Comparison of ENCODE assay signal across 8 cellular contexts in the genomic region with DNA sequence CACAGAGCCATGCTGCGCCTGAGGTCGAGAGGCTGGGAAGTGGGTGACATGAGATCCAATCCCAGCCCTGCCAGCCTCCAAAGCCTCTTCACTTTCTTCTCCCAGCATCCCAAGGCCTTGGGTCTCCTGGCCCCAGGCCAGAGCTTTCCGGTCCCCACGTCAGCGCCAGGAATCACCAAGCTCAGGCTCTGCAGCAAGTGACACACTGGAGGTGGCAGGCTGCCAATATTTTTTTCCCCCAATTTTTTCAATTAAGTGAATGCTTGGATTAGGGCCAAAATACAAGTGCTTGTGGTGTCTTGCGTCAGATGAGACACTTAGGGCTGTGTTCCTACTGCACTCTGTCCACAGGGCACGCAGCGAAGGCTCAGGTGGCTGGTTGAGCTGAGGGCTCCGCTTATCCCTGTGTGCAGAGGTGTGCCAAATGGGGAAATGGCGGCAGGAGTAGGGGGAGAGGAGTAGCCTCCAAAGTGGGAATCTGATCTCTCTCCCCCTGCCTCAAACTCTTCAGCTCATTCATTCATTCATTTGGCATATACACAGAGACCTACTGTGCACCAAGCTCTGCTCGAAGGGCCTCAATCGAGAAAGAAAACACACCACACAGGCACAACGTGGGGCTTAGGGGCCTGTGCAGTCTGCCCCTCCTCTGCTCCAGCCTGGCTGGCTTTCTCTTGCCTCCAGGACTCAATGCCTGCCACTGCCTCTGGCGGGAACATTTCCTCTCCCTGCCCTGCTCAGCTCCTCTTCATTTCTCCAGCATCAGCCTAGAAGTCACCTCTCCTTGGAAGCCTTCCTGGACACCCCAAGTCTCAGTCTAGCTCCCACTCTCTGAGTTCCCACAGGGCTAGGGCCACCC. TPM values are rescaled to one million over a fixed set of nuclear protein-coding genes. Genes with fewer than 3 reads are reported as not detected.
DNase-seq lines count a peak whose midpoint lies in the region; ATAC-seq and TF ChIP-seq lines count a peak whose summit lies in the region.

No MANE protein-coding gene starts in this region.

- no peak overlapping the region for H3K4me3 ChIP-seq in upper lobe of left lung

- H3K36me3 Mint-ChIP-seq in T-helper 2 cell treated with Interferon-gamma antibody and Interleukin-4, amounts not matched to agents 5 μg/mL and 100 μg/mL, for 36 hours (ENCODE audit: low read depth) = no peaks in the 10 kb centered on the region

- DNase-seq in NCI-H1436 (lab: John Stamatoyannopoulos, UW) = peak; percentile 83
- no peak for DNase-seq in NCI-H1436 treated with DMSO at 0.1 percent for 48 hours (lab: John Stamatoyannopoulos, UW)
- DNase-seq in hypothalamus (lab: John Stamatoyannopoulos, UW) = peak in 40 of 51 donors; percentile 24 to 94 (median 70)
- DNase-seq in upper lobe of left lung = peak; percentile 78 to 81
- no peak for DNase-seq in T-helper 2 cell treated with Interferon-gamma antibody and Interleukin-4, amounts not matched to agents 5 μg/mL and 100 μg/mL, for 36 hours (ENCODE audit: low spot score)
- DNase-seq in middle frontal gyrus (ENCODE audit: extremely low spot score, low spot score) = no peak

- no peaks in the 10 kb centered on the region for H3K9me3 Mint-ChIP-seq in T-helper 2 cell treated with Interferon-gamma antibody and Interleukin-4, amounts not matched to agents 5 μg/mL and 100 μg/mL, for 36 hours

- H3K36me3 ChIP-seq in upper lobe of left lung = no peaks in the 10 kb centered on the region

- no peaks in the 10 kb centered on the region for H3K4me1 Mint-ChIP-seq in T-helper 2 cell treated with Interferon-gamma antibody and Interleukin-4, amounts not matched to agents 5 μg/mL and 100 μg/mL, for 36 hours (ENCODE audit: low read depth)

- TF ChIP-seq CTCF in upper lobe of left lung (IDR thresholded peaks at IDR 0.05) = no peak

- peak in 1 of 4 donors; percentile 61 for TF ChIP-seq EP300 in upper lobe of left lung (IDR thresholded peaks at IDR 0.05)

- peaks cover 12 to 31% (median 17%) of the 10 kb centered on the region in 4 donors for H3K4me1 ChIP-seq in upper lobe of left lung

- no peaks in the 10 kb centered on the region for H3K27me3 ChIP-seq in upper lobe of left lung

- no peaks in the 10 kb centered on the region for H3K9me3 ChIP-seq in upper lobe of left lung

- peak overlapping the region; percentile 81 for H3K27ac ChIP-seq in angular gyrus (ENCODE audit: low read depth, low read length)
- peak overlapping the region in 3 of 4 donors; percentile 45 to 63 (median 58) for H3K27ac ChIP-seq in upper lobe of left lung

- H3K27ac Mint-ChIP-seq in T-helper 2 cell treated with Interferon-gamma antibody and Interleukin-4, amounts not matched to agents 5 μg/mL and 100 μg/mL, for 36 hours = no peak overlapping the region

- H3K27me3 Mint-ChIP-seq in T-helper 2 cell treated with Interferon-gamma antibody and Interleukin-4, amounts not matched to agents 5 μg/mL and 100 μg/mL, for 36 hours (ENCODE audit: low read depth) = no peaks in the 10 kb centered on the region

- peak; percentile 61 to 79 for ATAC-seq in upper lobe of left lung (ENCODE audit: low FRiP score in 2 of 2)
- no peak for ATAC-seq in GM18511 (IDR thresholded peaks at IDR 0.05; ENCODE audit: unreplicated experiment)

- no peak overlapping the region for H3K4me3 Mint-ChIP-seq in T-helper 2 cell treated with Interferon-gamma antibody and Interleukin-4, amounts not matched to agents 5 μg/mL and 100 μg/mL, for 36 hours

- TF ChIP-seq POLR2A in upper lobe of left lung (IDR thresholded peaks at IDR 0.05) = peak in 1 of 4 donors; percentile 48

- WGBS in upper lobe of left lung, 2 donors = 39 to 52% methylated on average over 12 to 14 of the region's 14 CpGs

RNA-seq across cellular contexts. Expression of a gene that starts 16.7 kb away (rescaled TPM):
- 10 to 100 TPM; 17.1 to 55.5 (median 43.2) TPM for total RNA-seq in upper lobe of left lung

Comparison
In these comparisons a context has a peak if more than half of its experiments do, and no peak if none do; other contexts are left out.
1. DNase-seq: peak in NCI-H1436 (single experiment), hypothalamus (40 of 51) and upper lobe of left lung (2 of 2); none in NCI-H1436 treated with DMSO at 0.1 percent for 48 hours (single experiment), T-helper 2 cell treated with Interferon-gamma antibody and Interleukin-4, amounts not matched to agents 5 μg/mL and 100 μg/mL, for 36 hours (single experiment) and middle frontal gyrus (single experiment).